Comparison of ENCODE assay signal across 22 cellular contexts in genomic region chr3:34078418-34078817, GRCh38.
"Had no signal": no experiment of that assay in that cellular context is flagged by ENCODE, and none has a peak within 500 bp of the region (broad histone marks: within the 10 kb centered on the region; RNA-seq: fewer than 3 reads in every experiment).

No MANE protein-coding gene starts in this region.

- H3K4me1 Mint-ChIP-seq: naive thymus-derived CD4-positive, alpha-beta T cell had no signal

- H3K4me3 Mint-ChIP-seq: endodermal cell; naive thymus-derived CD4-positive, alpha-beta T cell; stimulated activated naive CD8-positive, alpha-beta T cell treated with anti-CD3 and anti-CD28 coated beads, Interleukin-15, Interleukin-2, amounts not matched to agents 100 ng/mL and 50 ng/mL, for 24 hours had no signal

- H3K9ac ChIP-seq: parathyroid adenoma had no signal

- H3K27ac Mint-ChIP-seq: endodermal cell; naive thymus-derived CD4-positive, alpha-beta T cell; stimulated activated memory B cell treated with anti-CD40 and anti-IgM and Interleukin-4, amounts not matched to agents 10 μg/mL and 1 μg/mL and 100 μg/mL, for 72 hours; stimulated activated naive CD8-positive, alpha-beta T cell treated with anti-CD3 and anti-CD28 coated beads, Interleukin-15, Interleukin-2, amounts not matched to agents 100 ng/mL and 50 ng/mL, for 24 hours had no signal

- H3K36me3 ChIP-seq: heart left ventricle, prostate gland, spleen, tibial artery, upper lobe of right lung, vagina had no signal

- H3K4me1 ChIP-seq: heart left ventricle, parathyroid adenoma, prostate gland, spleen, tibial artery, upper lobe of right lung, vagina had no signal

- H3K9me3 ChIP-seq: prostate gland, tibial artery, upper lobe of right lung, vagina had no signal

- H3K79me2 ChIP-seq: parathyroid adenoma had no signal

- DNase-seq: effector CD4-positive, alpha-beta T cell; endodermal cell; erythroblast; foreskin melanocyte; heart left ventricle; hippocampal formation; kidney glomerular epithelial cell; mammary epithelial cell; naive thymus-derived CD4-positive, alpha-beta T cell; occipital lobe; spleen; stimulated activated CD4-positive, alpha-beta T cell treated with anti-CD3 and anti-CD28 coated beads, Interleukin-15, amount 100 ng/mL, for 24 hours; stimulated activated CD4-positive, alpha-beta T cell treated with anti-CD3 and anti-CD28 coated beads, Interleukin-1b, Interleukin-23, amount 100 ng/mL, for 48 hours; stimulated activated CD4-positive, alpha-beta T cell treated with anti-CD3 and anti-CD28 coated beads, Interleukin-4, amount 100 ng/mL, for 24 hours; tibial artery; upper lobe of right lung had no signal

- H3K27me3 Mint-ChIP-seq: stimulated activated memory B cell treated with anti-CD40 and anti-IgM and Interleukin-4, amounts not matched to agents 10 μg/mL and 1 μg/mL and 100 μg/mL, for 72 hours; stimulated activated naive CD8-positive, alpha-beta T cell treated with anti-CD3 and anti-CD28 coated beads, Interleukin-15, Interleukin-2, amounts not matched to agents 100 ng/mL and 50 ng/mL, for 24 hours had no signal

- H3K27me3 ChIP-seq: heart left ventricle, spleen, tibial artery, upper lobe of right lung, vagina had no signal

- H3K4me3 ChIP-seq: coronary artery, heart left ventricle, prostate gland, spleen, tibial artery, upper lobe of right lung, vagina had no signal

- H3K9me3 Mint-ChIP-seq: stimulated activated naive CD8-positive, alpha-beta T cell treated with anti-CD3 and anti-CD28 coated beads, Interleukin-15, Interleukin-2, amounts not matched to agents 100 ng/mL and 50 ng/mL, for 24 hours had no signal

- H3K27ac ChIP-seq: coronary artery, heart left ventricle, parathyroid adenoma, prostate gland, spleen, tibial artery, upper lobe of right lung, vagina had no signal

- H3K36me3 Mint-ChIP-seq: naive thymus-derived CD4-positive, alpha-beta T cell; stimulated activated memory B cell treated with anti-CD40 and anti-IgM and Interleukin-4, amounts not matched to agents 10 μg/mL and 1 μg/mL and 100 μg/mL, for 72 hours had no signal
